In the genomic region with DNA sequence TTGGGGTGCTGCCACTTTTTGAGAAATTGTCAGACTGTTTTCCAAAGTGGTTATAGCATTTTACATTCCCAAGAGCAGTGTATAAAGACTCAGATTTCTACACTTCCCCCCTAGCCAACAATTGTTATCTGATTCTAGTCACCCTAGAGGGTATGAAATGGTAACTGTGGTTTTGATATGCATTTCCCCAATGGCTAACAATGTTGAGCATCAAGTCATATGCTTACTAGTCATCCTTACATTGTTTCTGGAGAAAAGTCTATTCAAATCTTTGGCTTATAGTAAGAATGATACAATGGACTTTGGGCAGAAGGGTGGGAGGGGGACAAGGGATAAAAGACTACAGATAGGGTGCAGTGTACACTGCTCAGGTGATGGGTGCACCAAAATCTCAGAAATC, we compare ENCODE assay signal across 19 cellular contexts.
DNase-seq lines count a peak whose midpoint lies in the region; ATAC-seq, FAIRE-seq and TF ChIP-seq lines count a peak whose summit lies in the region.
"Had no signal": no experiment of that assay in that cellular context is flagged by ENCODE, and none has a peak within 500 bp of the region (broad histone marks: within the 10 kb centered on the region; RNA-seq: fewer than 3 reads in every experiment).

No MANE protein-coding gene starts in this region.

- no peak overlapping the region for H3K4me2 ChIP-seq in SK-N-SH
- H3K4me2 ChIP-seq: KMS-11 had no signal

- TF ChIP-seq EP300 in SK-N-SH (IDR thresholded peaks at IDR 0.05; ENCODE audit: borderline replicate concordance in 1 of 2, low read depth in 1 of 2, low read length in 1 of 2), result no peak

- H3K9me2 ChIP-seq in SK-N-SH, result no peaks in the 10 kb centered on the region

- CTCF ChIA-PET in SK-N-SH (lab: Yijun Ruan, JAX), result no interaction called here

- no peak for TF ChIP-seq RAD21 in SK-N-SH (IDR thresholded peaks at IDR 0.05; ENCODE audit: low read length)

- peaks cover 43% of the 10 kb centered on the region for H4K20me1 ChIP-seq in SK-N-SH (ENCODE audit: insufficient read depth)

- H3K36me3 ChIP-seq in SK-N-SH (replicated peaks in 1 of 2; ENCODE audit: control insufficient read depth in 1 of 2, insufficient read depth in 2 of 2, low read length in 1 of 2) (no peaks in the 10 kb centered on the region), small intestine (ENCODE audit: control insufficient read depth in 2 of 2, insufficient read depth in 2 of 2, low read length in 2 of 2) (no peaks in the 10 kb centered on the region)
- H3K36me3 ChIP-seq: SJSA1 had no signal

- TF ChIP-seq CTCF in SK-N-SH (IDR thresholded peaks at IDR 0.05), result no peak

- H3K9me3 ChIP-seq in SK-N-SH, result no peaks in the 10 kb centered on the region
- no peaks in the 10 kb centered on the region for H3K9me3 ChIP-seq in small intestine (ENCODE audit: control insufficient read depth, low read depth)
- H3K9me3 ChIP-seq: SJSA1 had no signal

- H3K9ac ChIP-seq in SK-N-SH, result no peak overlapping the region
- H3K9ac ChIP-seq: KMS-11 had no signal

- H3K27me3 ChIP-seq in SK-N-SH (ENCODE audit: insufficient read depth) (no peaks in the 10 kb centered on the region), small intestine (ENCODE audit: control insufficient read depth in 2 of 2, insufficient read depth in 2 of 2, low read length in 2 of 2) (no peaks in the 10 kb centered on the region)
- H3K27me3 ChIP-seq: SJSA1 had no signal

- no peak overlapping the region for H2AFZ ChIP-seq in SK-N-SH (ENCODE audit: low read depth)

- H3K4me1 ChIP-seq in SK-N-SH (ENCODE audit: control insufficient read depth in 1 of 2, insufficient read depth in 2 of 2, low read depth in 1 of 2, low read length in 1 of 2) (peaks cover 3 to 11% of the 10 kb centered on the region in 2 experiments; a peak in 3 of 4 replicates), small intestine (ENCODE audit: control insufficient read depth in 2 of 2, insufficient read depth in 1 of 2, low read depth in 1 of 2, low read length in 1 of 2) (no peaks in the 10 kb centered on the region)

- H3K79me2 ChIP-seq in SK-N-SH (ENCODE audit: insufficient read depth), result peaks cover 94% of the 10 kb centered on the region

- DNase-seq in SK-N-SH (no peak), OCI-M1 (lab: John Stamatoyannopoulos, UW) (peak; percentile 62), dermis blood vessel endothelial cell (peak; percentile 10), urothelium cell line (ENCODE audit: low spot score) (no peak), small intestine (no peak), kidney tubule cell (ENCODE audit: low spot score) (no peak)
- DNase-seq: CD4-positive, alpha-beta memory T cell; H9; MM.1S; NCI-H1105 treated with DMSO at 0.1 percent for 48 hours; NCI-H1694 treated with DMSO at 0.1 percent for 48 hours; NCI-H2107; NCI-H69; PC-3 had no signal

- POLR2A ChIA-PET in SK-N-SH (lab: Yijun Ruan, JAX), result no interaction called here

- FAIRE-seq in urothelium cell line (lab: Jason Lieb, UNC) (peak; percentile 42), small intestine (lab: Jason Lieb, UNC) (no peak)

- ATAC-seq in SK-N-SH treated with all-trans-retinoic acid at 6 μM for 48 hours (no peak), HG03439 (IDR thresholded peaks at IDR 0.05; ENCODE audit: unreplicated experiment) (no peak)
- ATAC-seq: PC-3 had no signal

- H3K27ac ChIP-seq in SK-N-SH (ENCODE audit: low read depth in 2 of 2, low read length in 1 of 2), result no peak overlapping the region
- H3K27ac ChIP-seq in small intestine (ENCODE audit: low read depth in 1 of 2, low read length in 1 of 2), result no peak overlapping the region
- H3K27ac ChIP-seq: 22Rv1, KMS-11, SJSA1 had no signal

- H3K4me3 ChIP-seq in SK-N-SH (ENCODE audit: low read depth in 2 of 2, low read length in 1 of 2) (no peak overlapping the region), small intestine (ENCODE audit: low read depth in 1 of 2, low read length in 2 of 2) (no peak overlapping the region)
- H3K4me3 ChIP-seq: SJSA1 had no signal

- H3F3A ChIP-seq in SK-N-SH (replicated peaks; ENCODE audit: insufficient read depth), result peaks cover 16% of the 10 kb centered on the region

TF ChIP-seq in SK-N-SH, 30 proteins besides CTCF, POLR2A, EP300 and RAD21:
- TF ChIP-seq POLR2AphosphoS5 (IDR thresholded peaks at IDR 0.05; ENCODE audit: low read depth, low read length), result no peak
- TF ChIP-seq, protein P1, sequence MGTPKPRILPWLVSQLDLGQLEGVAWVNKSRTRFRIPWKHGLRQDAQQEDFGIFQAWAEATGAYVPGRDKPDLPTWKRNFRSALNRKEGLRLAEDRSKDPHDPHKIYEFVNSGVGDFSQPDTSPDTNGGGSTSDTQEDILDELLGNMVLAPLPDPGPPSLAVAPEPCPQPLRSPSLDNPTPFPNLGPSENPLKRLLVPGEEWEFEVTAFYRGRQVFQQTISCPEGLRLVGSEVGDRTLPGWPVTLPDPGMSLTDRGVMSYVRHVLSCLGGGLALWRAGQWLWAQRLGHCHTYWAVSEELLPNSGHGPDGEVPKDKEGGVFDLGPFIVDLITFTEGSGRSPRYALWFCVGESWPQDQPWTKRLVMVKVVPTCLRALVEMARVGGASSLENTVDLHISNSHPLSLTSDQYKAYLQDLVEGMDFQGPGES (IDR thresholded peaks at IDR 0.05; ENCODE audit: low read depth, low read length), result no peak
- 0 out of 2 replicates have a peak, but pooled peaks have one; percentile 11 for TF ChIP-seq JUND (IDR thresholded peaks at IDR 0.05)
- no peak for TF ChIP-seq NRF1 (IDR thresholded peaks at IDR 0.05; ENCODE audit: low read depth, low read length)
- TF ChIP-seq TAF1 (IDR thresholded peaks at IDR 0.05; ENCODE audit: borderline replicate concordance, low read depth, low read length), result no peak

TF ChIP-seq in SK-N-SH treated with all-trans-retinoic acid at 6 μM for 48 hours, 23 proteins besides CTCF, POLR2A, EP300 and RAD21:
- TF ChIP-seq GLIS3 (CRISPR knock-in tag; IDR thresholded peaks at IDR 0.05), result no peak

Comparison
In these comparisons a context has a peak if more than half of its experiments do, and no peak if none do; other contexts are left out.
1. DNase-seq: peak in OCI-M1 (single experiment) and dermis blood vessel endothelial cell (single experiment); none in SK-N-SH (single experiment), urothelium cell line (single experiment), small intestine (single experiment) and kidney tubule cell (single experiment).